Comparison of ENCODE assay signal across 12 cellular contexts in the genomic region with DNA sequence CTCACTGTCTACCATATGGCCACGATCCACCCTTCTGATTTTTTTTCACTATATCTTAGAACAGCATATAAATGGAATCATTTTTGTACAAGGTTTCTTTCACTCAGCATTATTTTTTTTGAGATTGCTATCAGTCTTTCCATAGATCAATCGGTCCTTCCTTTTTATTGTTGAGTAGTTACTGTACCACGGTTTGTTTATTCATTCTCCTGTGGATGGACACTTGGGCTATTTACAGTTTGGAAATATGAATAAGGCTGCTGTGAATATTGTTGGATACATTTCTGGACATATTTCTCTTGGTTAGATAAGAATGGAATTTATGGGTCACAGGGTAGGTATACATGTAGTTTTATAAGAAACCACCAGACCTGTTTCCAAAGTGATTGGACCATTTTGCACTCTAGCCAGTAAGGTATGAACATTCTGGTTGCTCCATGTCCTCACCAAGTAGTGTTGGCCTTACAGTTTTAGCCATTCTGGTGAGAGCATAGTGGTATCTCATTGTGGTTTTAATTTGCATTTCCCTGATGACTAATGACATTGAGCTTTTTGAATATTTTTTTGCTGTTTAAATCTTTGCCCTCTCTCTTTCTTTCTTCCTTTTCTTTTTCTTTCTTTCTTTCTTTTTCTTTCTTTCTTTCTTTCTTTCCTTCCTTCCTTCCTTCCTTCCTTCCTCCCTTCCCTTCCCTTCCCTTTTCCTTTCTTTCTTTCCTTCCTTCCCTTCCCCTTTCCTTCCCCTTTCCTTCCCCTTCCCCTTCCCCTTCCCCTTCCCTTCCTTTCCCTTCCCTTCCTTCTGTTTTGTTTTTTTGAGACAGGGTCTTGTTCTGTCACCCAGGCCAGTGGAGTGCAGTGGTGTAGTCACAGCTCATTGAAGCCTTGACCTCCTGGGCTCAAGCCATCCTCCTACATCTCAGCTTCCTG. TPM values are rescaled to one million over a fixed set of nuclear protein-coding genes. Genes with fewer than 3 reads are reported as not detected.
DNase-seq lines count a peak whose midpoint lies in the region; ATAC-seq, FAIRE-seq and TF ChIP-seq lines count a peak whose summit lies in the region.
"Had no signal": no experiment of that assay in that cellular context is flagged by ENCODE, and none has a peak within 500 bp of the region (broad histone marks: within the 10 kb centered on the region; RNA-seq: fewer than 3 reads in every experiment).

No MANE protein-coding gene starts in this region.

- H3K27ac Mint-ChIP-seq in stimulated activated effector memory CD8-positive, alpha-beta T cell treated with anti-CD3 and anti-CD28 coated beads, Interleukin-12 subunit alpha, Interleukin-12 subunit beta, amount 100 ng/mL, for 72 hours: no peak overlapping the region
- H3K27ac Mint-ChIP-seq in activated CD4-positive, alpha-beta T cell treated with anti-CD3 and anti-CD28 coated beads, Interleukin-2, amount 10 ng/mL, durations not matched to agents 7 days and 5 days: no peak overlapping the region
- H3K27ac Mint-ChIP-seq: dendritic cell treated with granulocyte-macrophage colony-stimulating factor and Interleukin-4, amounts not matched to agents 40 ng/mL and 50 ng/mL, for 4 days; naive thymus-derived CD8-positive, alpha-beta T cell had no signal

- CTCF ChIA-PET in activated CD4-positive, alpha-beta T cell treated with anti-CD3 and anti-CD28 coated beads, Interleukin-2, amount 10 ng/mL, durations not matched to agents 7 days and 5 days (lab: Charles Lee): interaction anchor here (0.8 to 1.3 kb wide), 2 partner anchors 38 to 311 kb away, joined by 3 read pairs; no protein-coding TSS in a partner anchor

- peaks cover 0 to 4% of the 10 kb centered on the region in 2 donors for H3K36me3 ChIP-seq in left lung

- no peak for TF ChIP-seq CTCF in left lung (IDR thresholded peaks at IDR 0.05)

- POLR2A ChIA-PET in activated CD4-positive, alpha-beta T cell treated with anti-CD3 and anti-CD28 coated beads, Interleukin-2, amount 10 ng/mL, durations not matched to agents 7 days and 5 days (lab: Charles Lee): no interaction called here

- peaks cover 0 to 6% of the 10 kb centered on the region in 2 donors for H3K4me1 ChIP-seq in left lung

- ATAC-seq in GM18861 (IDR thresholded peaks at IDR 0.05; ENCODE audit: unreplicated experiment): peak; percentile 59
- ATAC-seq in HG02678 (IDR thresholded peaks at IDR 0.05; ENCODE audit: unreplicated experiment): peak; percentile 67
- no peak for ATAC-seq in stimulated activated effector memory CD8-positive, alpha-beta T cell treated with anti-CD3 and anti-CD28 coated beads, Interleukin-12 subunit alpha, Interleukin-12 subunit beta, amount 100 ng/mL, for 72 hours
- ATAC-seq in left lung: no peak
- ATAC-seq: naive thymus-derived CD8-positive, alpha-beta T cell had no signal

- DNase-seq in RCC 7860 (ENCODE audit: low spot score): peak; percentile 16
- peak; percentile 92 for DNase-seq in iris pigment epithelial cell (ENCODE audit: low read depth)
- no peak for DNase-seq in stimulated activated CD4-positive, alpha-beta T cell treated with anti-CD3 and anti-CD28 coated beads, Interleukin-4, amount 100 ng/mL, for 24 hours
- no peak for DNase-seq in stimulated activated effector memory CD8-positive, alpha-beta T cell treated with anti-CD3 and anti-CD28 coated beads, Interleukin-12 subunit alpha, Interleukin-12 subunit beta, amount 100 ng/mL, for 72 hours (ENCODE audit: low spot score in 2 of 2)
- no peak for DNase-seq in activated CD4-positive, alpha-beta T cell treated with anti-CD3 and anti-CD28 coated beads, Interleukin-2, amount 10 ng/mL, durations not matched to agents 7 days and 5 days
- DNase-seq in left lung: no peak
- DNase-seq: DND-41; naive thymus-derived CD8-positive, alpha-beta T cell; substantia nigra had no signal

- no peaks in the 10 kb centered on the region for H3K36me3 Mint-ChIP-seq in stimulated activated effector memory CD8-positive, alpha-beta T cell treated with anti-CD3 and anti-CD28 coated beads, Interleukin-12 subunit alpha, Interleukin-12 subunit beta, amount 100 ng/mL, for 72 hours
- no peaks in the 10 kb centered on the region for H3K36me3 Mint-ChIP-seq in activated CD4-positive, alpha-beta T cell treated with anti-CD3 and anti-CD28 coated beads, Interleukin-2, amount 10 ng/mL, durations not matched to agents 7 days and 5 days (ENCODE audit: low read depth)

- H3K27ac ChIP-seq in left lung: no peak overlapping the region

- peak; percentile 44 for FAIRE-seq in RCC 7860 (lab: Jason Lieb, UNC)

- intact Hi-C loops in left lung (cut with DNase I): no loop called here

- H3K9me3 Mint-ChIP-seq in stimulated activated effector memory CD8-positive, alpha-beta T cell treated with anti-CD3 and anti-CD28 coated beads, Interleukin-12 subunit alpha, Interleukin-12 subunit beta, amount 100 ng/mL, for 72 hours: no peaks in the 10 kb centered on the region
- no peaks in the 10 kb centered on the region for H3K9me3 Mint-ChIP-seq in activated CD4-positive, alpha-beta T cell treated with anti-CD3 and anti-CD28 coated beads, Interleukin-2, amount 10 ng/mL, durations not matched to agents 7 days and 5 days
- H3K9me3 Mint-ChIP-seq: dendritic cell treated with granulocyte-macrophage colony-stimulating factor and Interleukin-4, amounts not matched to agents 40 ng/mL and 50 ng/mL, for 4 days had no signal

- no peaks in the 10 kb centered on the region for H3K4me1 Mint-ChIP-seq in stimulated activated effector memory CD8-positive, alpha-beta T cell treated with anti-CD3 and anti-CD28 coated beads, Interleukin-12 subunit alpha, Interleukin-12 subunit beta, amount 100 ng/mL, for 72 hours
- H3K4me1 Mint-ChIP-seq in activated CD4-positive, alpha-beta T cell treated with anti-CD3 and anti-CD28 coated beads, Interleukin-2, amount 10 ng/mL, durations not matched to agents 7 days and 5 days: no peaks in the 10 kb centered on the region

- peaks cover 8 to 10% of the 10 kb centered on the region in 2 donors for H3K27me3 ChIP-seq in left lung

- H3K27me3 Mint-ChIP-seq in activated CD4-positive, alpha-beta T cell treated with anti-CD3 and anti-CD28 coated beads, Interleukin-2, amount 10 ng/mL, durations not matched to agents 7 days and 5 days: peaks cover 50% of the 10 kb centered on the region

- H3K9me3 ChIP-seq in left lung: no peaks in the 10 kb centered on the region

- no peak overlapping the region for H3K4me3 ChIP-seq in left lung

- H3K4me3 Mint-ChIP-seq in stimulated activated effector memory CD8-positive, alpha-beta T cell treated with anti-CD3 and anti-CD28 coated beads, Interleukin-12 subunit alpha, Interleukin-12 subunit beta, amount 100 ng/mL, for 72 hours: no peak overlapping the region
- H3K4me3 Mint-ChIP-seq in activated CD4-positive, alpha-beta T cell treated with anti-CD3 and anti-CD28 coated beads, Interleukin-2, amount 10 ng/mL, durations not matched to agents 7 days and 5 days: no peak overlapping the region
- H3K4me3 Mint-ChIP-seq: dendritic cell treated with granulocyte-macrophage colony-stimulating factor and Interleukin-4, amounts not matched to agents 40 ng/mL and 50 ng/mL, for 4 days; naive thymus-derived CD8-positive, alpha-beta T cell had no signal

RNA-seq across cellular contexts. Expression of a gene that starts 49.1 kb away (rescaled TPM):
- total RNA-seq in activated CD4-positive, alpha-beta T cell treated with anti-CD3 and anti-CD28 coated beads, Interleukin-2, amount 10 ng/mL, durations not matched to agents 7 days and 5 days: under 1 TPM; 0.40 to 0.45 TPM
- total RNA-seq in left lung: 10 to 100 TPM; 23.1 to 24.2 TPM

Comparison
In these comparisons a context has a peak if more than half of its experiments do, and no peak if none do; other contexts are left out.
1. ATAC-seq: peak in GM18861 (single experiment) and HG02678 (single experiment); none in stimulated activated effector memory CD8-positive, alpha-beta T cell treated with anti-CD3 and anti-CD28 coated beads, Interleukin-12 subunit alpha, Interleukin-12 subunit beta, amount 100 ng/mL, for 72 hours (single experiment) and left lung (single experiment).
2. DNase-seq: peak in RCC 7860 (single experiment) and iris pigment epithelial cell (single experiment); none in stimulated activated CD4-positive, alpha-beta T cell treated with anti-CD3 and anti-CD28 coated beads, Interleukin-4, amount 100 ng/mL, for 24 hours (single experiment), stimulated activated effector memory CD8-positive, alpha-beta T cell treated with anti-CD3 and anti-CD28 coated beads, Interleukin-12 subunit alpha, Interleukin-12 subunit beta, amount 100 ng/mL, for 72 hours (0 of 2), activated CD4-positive, alpha-beta T cell treated with anti-CD3 and anti-CD28 coated beads, Interleukin-2, amount 10 ng/mL, durations not matched to agents 7 days and 5 days (single experiment) and left lung (0 of 2).
3. RNA of a gene that starts 49.1 kb away (total RNA-seq): 23.1 to 24.2 TPM in left lung; 0.40 to 0.45 TPM in activated CD4-positive, alpha-beta T cell treated with anti-CD3 and anti-CD28 coated beads, Interleukin-2, amount 10 ng/mL, durations not matched to agents 7 days and 5 days; every median in the first group is over 10 times any median in the second.